In the genomic region with DNA sequence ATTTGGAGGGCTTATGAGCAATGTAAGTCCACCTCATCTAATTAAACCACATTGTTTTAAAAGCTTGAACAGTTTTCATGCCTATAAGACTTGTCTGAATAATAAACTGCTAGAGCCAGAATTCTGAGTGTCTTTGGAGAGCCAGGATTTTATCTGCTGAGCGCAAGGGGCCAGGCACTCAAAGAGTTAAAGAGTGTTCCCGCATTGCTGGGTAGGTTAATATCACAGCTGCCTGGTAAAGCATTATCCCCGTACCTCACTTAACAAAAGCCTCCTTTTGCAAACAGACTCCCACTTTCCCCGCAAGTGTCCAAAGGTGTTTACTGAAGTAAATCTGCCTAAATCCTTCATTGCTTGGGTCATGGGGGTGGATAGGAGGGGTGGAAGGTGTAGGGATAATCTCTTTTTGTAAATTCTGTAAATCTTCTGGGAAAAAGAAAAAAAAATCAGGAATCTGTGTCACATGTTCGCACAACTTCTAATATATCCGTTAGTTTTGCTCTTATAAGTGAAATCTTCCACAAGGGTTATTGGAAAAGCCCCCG, we compare ENCODE assay signal across 11 cellular contexts. TPM values are rescaled to one million over a fixed set of nuclear protein-coding genes. Genes with fewer than 3 reads are reported as not detected.
DNase-seq lines count a peak whose midpoint lies in the region; TF ChIP-seq lines count a peak whose summit lies in the region.
"Had no signal": no experiment of that assay in that cellular context is flagged by ENCODE, and none has a peak within 500 bp of the region (broad histone marks: within the 10 kb centered on the region; RNA-seq: fewer than 3 reads in every experiment).

No MANE protein-coding gene starts in this region.

- WGBS in esophagus squamous epithelium, 2 donors = 50 to 68% methylated on average over 7 of the region's 7 CpGs
- WGBS in ovary, 3 donors = 18 to 26% (median 19%) methylated on average over 7 of the region's 7 CpGs

- H3K4me3 ChIP-seq in AG10803 (ENCODE audit: low read length) = peak overlapping the region; percentile 29
- H3K4me3 ChIP-seq in NT2/D1 (ENCODE audit: insufficient read length, low read depth) = no peak overlapping the region
- peak overlapping the region in 3 of 4 donors; percentile 18 to 38 (median 25) for H3K4me3 ChIP-seq in esophagus squamous epithelium
- no peak overlapping the region for H3K4me3 ChIP-seq in ovary

- DNase-seq in AG10803 (ENCODE audit: low read depth) (no peak), NT2/D1 (ENCODE audit: low read depth, low spot score) (no peak), esophagus squamous epithelium (lab: John Stamatoyannopoulos, UW) (no peak), ovary (no peak), NCI-H69 (lab: John Stamatoyannopoulos, UW) (no peak), Ammon's horn (ENCODE audit: low spot score) (no peak), GOT3 (lab: John Stamatoyannopoulos, UW) (no peak), nucleus accumbens (lab: John Stamatoyannopoulos, UW) (no peak)
- DNase-seq: DMS153; NCI-H2029 treated with DMSO at 0.1 percent for 48 hours; stimulated activated CD4-positive, alpha-beta T cell treated with anti-CD3 and anti-CD28 coated beads, Interleukin-4, amount 100 ng/mL, for 4 hours had no signal

- H3K4me1 ChIP-seq in NT2/D1 (ENCODE audit: insufficient read depth, insufficient read length) (peaks cover 5% of the 10 kb centered on the region), esophagus squamous epithelium (peaks cover 5 to 53% (median 14%) of the 10 kb centered on the region in 3 donors), ovary (ENCODE audit: insufficient read depth) (peaks cover 24% of the 10 kb centered on the region)

- peak overlapping the region; percentile 18 for H3K9ac ChIP-seq in NT2/D1 (ENCODE audit: insufficient read length, low read depth)

- no peak for TF ChIP-seq POLR2A in esophagus squamous epithelium (IDR thresholded peaks at IDR 0.05)
- no peak for TF ChIP-seq POLR2A in ovary (IDR thresholded peaks at IDR 0.05)

- H3K9me3 ChIP-seq in NT2/D1 (ENCODE audit: insufficient read depth, low read length) (no peaks in the 10 kb centered on the region), esophagus squamous epithelium (no peaks in the 10 kb centered on the region), ovary (no peaks in the 10 kb centered on the region)

- TF ChIP-seq EP300 in ovary (IDR thresholded peaks at IDR 0.05) = no peak

- H3K27me3 ChIP-seq in NT2/D1 (ENCODE audit: insufficient read depth, insufficient read length) (peaks cover 20% of the 10 kb centered on the region), esophagus squamous epithelium (peaks cover 0 to 35% (median 0%) of the 10 kb centered on the region in 4 donors), ovary (no peaks in the 10 kb centered on the region)

- peak overlapping the region; percentile 71 to 98 (median 95) for H3K27ac ChIP-seq in esophagus squamous epithelium
- H3K27ac ChIP-seq in ovary = peak overlapping the region; percentile 48 to 95

- H3K36me3 ChIP-seq in NT2/D1 (ENCODE audit: insufficient read depth, insufficient read length, low read length) (peaks cover 14% of the 10 kb centered on the region), esophagus squamous epithelium (no peaks in the 10 kb centered on the region), ovary (no peaks in the 10 kb centered on the region)

- TF ChIP-seq CTCF in AG10803 (conservative IDR thresholded peaks at IDR 0.05; ENCODE audit: low read length) (no peak), esophagus squamous epithelium (IDR thresholded peaks at IDR 0.05) (no peak), ovary (IDR thresholded peaks at IDR 0.05) (no peak)

- intact Hi-C loops in esophagus squamous epithelium (cut with DNase I) = no loop called here
- intact Hi-C loops in ovary (cut with DNase I) = loop anchor here in 2 of 4 donors (10.0 kb wide), 2 partner anchors 64 to 74 kb away; no protein-coding TSS in a partner anchor

RNA-seq across cellular contexts. Expression of gene ZEB2, which starts 10.8 kb away (rescaled TPM):
- 10 to 100 TPM in 2 of 4 donors, 1 to 10 TPM in 2; 3.1 to 56.5 (median 15.7) TPM for total RNA-seq in esophagus squamous epithelium
- 100 to 1,000 TPM in 6 of 7 donors, 10 to 100 TPM in 1; 55.3 to 250 (median 186) TPM for total RNA-seq in ovary
- 10 to 100 TPM; 57.0 to 84.8 TPM for polyA plus RNA-seq in ovary

Comparison
In these comparisons a context has a peak if more than half of its experiments do, and no peak if none do; other contexts are left out.
1. H3K4me3 ChIP-seq: peak in AG10803 (single experiment) and esophagus squamous epithelium (3 of 4); none in NT2/D1 (single experiment) and ovary (single experiment).